1 cellular context compared by ENCODE assay signal in genomic region chr9:81628897-81629296, GRCh38.
TF ChIP-seq lines count a peak whose summit lies in the region.

No MANE protein-coding gene starts in this region.

TF ChIP-seq in HepG2, 621 proteins besides CTCF, POLR2A, EP300 and RAD21 (continued from another document and continues in another):
- no peak for TF ChIP-seq IKZF5 (CRISPR knock-in tag; IDR thresholded peaks at IDR 0.05)
- no peak for TF ChIP-seq ZNF850 (CRISPR knock-in tag; conservative IDR thresholded peaks at IDR 0.05)
- TF ChIP-seq POGZ (CRISPR knock-in tag; IDR thresholded peaks at IDR 0.05) = no peak
- no peak for TF ChIP-seq ESRRA (CRISPR knock-in tag; IDR thresholded peaks at IDR 0.05; ENCODE audit: low read depth)
- peak; percentile 53; the same call in 1 of the 2 replicates for TF ChIP-seq ZNF609 (CRISPR knock-in tag; IDR thresholded peaks at IDR 0.05; ENCODE audit: borderline replicate concordance)
- no peak for TF ChIP-seq RBAK (CRISPR knock-in tag; IDR thresholded peaks at IDR 0.05)
- no peak for TF ChIP-seq ZNF138 (CRISPR knock-in tag; IDR thresholded peaks at IDR 0.05; ENCODE audit: low read depth)
- no peak for TF ChIP-seq KAT8 (CRISPR knock-in tag; IDR thresholded peaks at IDR 0.05)
- no peak for TF ChIP-seq ZBTB14 (CRISPR knock-in tag; IDR thresholded peaks at IDR 0.05)
- no peak for TF ChIP-seq ZFX (CRISPR knock-in tag; IDR thresholded peaks at IDR 0.05; ENCODE audit: low read depth)
- TF ChIP-seq IRF2 (CRISPR knock-in tag; IDR thresholded peaks at IDR 0.05) = no peak
- TF ChIP-seq MTA1 (CRISPR knock-in tag; IDR thresholded peaks at IDR 0.05; ENCODE audit: borderline replicate concordance) = no peak
- TF ChIP-seq ZNF615 (CRISPR knock-in tag; IDR thresholded peaks at IDR 0.05; ENCODE audit: borderline replicate concordance) = no peak
- TF ChIP-seq KLF6 (CRISPR knock-in tag; IDR thresholded peaks at IDR 0.05) = no peak
- no peak for TF ChIP-seq ARHGAP35 (CRISPR knock-in tag; IDR thresholded peaks at IDR 0.05; ENCODE audit: borderline replicate concordance)
- no peak for TF ChIP-seq ZBTB34 (CRISPR knock-in tag; IDR thresholded peaks at IDR 0.05)
- peak; percentile 78 for TF ChIP-seq FOSL2 (CRISPR knock-in tag; IDR thresholded peaks at IDR 0.05)
- TF ChIP-seq ARID3A (IDR thresholded peaks at IDR 0.05; ENCODE audit: low read depth, low read length) = peak; percentile 65; the same call in 1 of the 2 replicates
- no peak for TF ChIP-seq ATAD3A (CRISPR knock-in tag; IDR thresholded peaks at IDR 0.05)
- TF ChIP-seq ATRX (CRISPR knock-in tag; IDR thresholded peaks at IDR 0.05; ENCODE audit: borderline replicate concordance) = no peak
- TF ChIP-seq ZC3H4 (CRISPR knock-in tag; IDR thresholded peaks at IDR 0.05; ENCODE audit: borderline replicate concordance) = no peak
- TF ChIP-seq ATF3 (CRISPR knock-in tag; IDR thresholded peaks at IDR 0.05) = peak; percentile 63; the same call in 1 of the 2 replicates
- TF ChIP-seq ETS1 (CRISPR knock-in tag; IDR thresholded peaks at IDR 0.05) = no peak
- TF ChIP-seq SP4 (CRISPR knock-in tag; IDR thresholded peaks at IDR 0.05) = no peak
- TF ChIP-seq ZNF124 (CRISPR knock-in tag; IDR thresholded peaks at IDR 0.05) = no peak
- no peak for TF ChIP-seq ZNF451 (CRISPR knock-in tag; IDR thresholded peaks at IDR 0.05)
- no peak for TF ChIP-seq TCF12 (IDR thresholded peaks at IDR 0.05)
- TF ChIP-seq TCF12 (CRISPR knock-in tag; IDR thresholded peaks at IDR 0.05) = no peak
- no peak for TF ChIP-seq NR1H2 (CRISPR knock-in tag; IDR thresholded peaks at IDR 0.05; ENCODE audit: borderline replicate concordance, low read depth)
- TF ChIP-seq CCAR2 (optimal IDR thresholded peaks at IDR 0.05; ENCODE audit: low read depth, low read length) = no peak
- no peak for TF ChIP-seq ZNF782 (CRISPR knock-in tag; IDR thresholded peaks at IDR 0.05; ENCODE audit: borderline replicate concordance)
- TF ChIP-seq MTF2 (CRISPR knock-in tag; IDR thresholded peaks at IDR 0.05; ENCODE audit: borderline replicate concordance) = no peak
- no peak for TF ChIP-seq TRIM24 (CRISPR knock-in tag; IDR thresholded peaks at IDR 0.05)
- no peak for TF ChIP-seq THRA (CRISPR knock-in tag; IDR thresholded peaks at IDR 0.05; ENCODE audit: borderline replicate concordance)
- no peak for TF ChIP-seq ZBTB2 (CRISPR knock-in tag; IDR thresholded peaks at IDR 0.05; ENCODE audit: low read depth)
- no peak for TF ChIP-seq ZNF484 (CRISPR knock-in tag; IDR thresholded peaks at IDR 0.05; ENCODE audit: borderline replicate concordance, low read depth)
- no peak for TF ChIP-seq FOXK1 (CRISPR knock-in tag; IDR thresholded peaks at IDR 0.05; ENCODE audit: borderline replicate concordance, low read depth)
- no peak for TF ChIP-seq FOXK2 (IDR thresholded peaks at IDR 0.05)
- TF ChIP-seq TEAD3 (CRISPR knock-in tag; optimal IDR thresholded peaks at IDR 0.05; ENCODE audit: borderline replicate concordance) = peak; percentile 44
- TF ChIP-seq GABPA (IDR thresholded peaks at IDR 0.05; ENCODE audit: low read depth, low read length) = no peak
- no peak for TF ChIP-seq GABPA (CRISPR knock-in tag; IDR thresholded peaks at IDR 0.05; ENCODE audit: low read depth)
- TF ChIP-seq ZHX1 (CRISPR knock-in tag; IDR thresholded peaks at IDR 0.05; ENCODE audit: low read depth) = no peak
- peak; percentile 46; the same call in 1 of the 2 replicates for TF ChIP-seq FOSL1 (CRISPR knock-in tag; IDR thresholded peaks at IDR 0.05; ENCODE audit: borderline replicate concordance)
- no peak for TF ChIP-seq ERF (CRISPR knock-in tag; IDR thresholded peaks at IDR 0.05)
- TF ChIP-seq ZNF260 (CRISPR knock-in tag; IDR thresholded peaks at IDR 0.05; ENCODE audit: borderline replicate concordance, low read depth) = no peak
- peak; percentile 70; the same call in 1 of the 2 replicates for TF ChIP-seq ZBTB26 (CRISPR knock-in tag; IDR thresholded peaks at IDR 0.05; ENCODE audit: borderline replicate concordance)
- no peak for TF ChIP-seq IRX3 (CRISPR knock-in tag; IDR thresholded peaks at IDR 0.05; ENCODE audit: borderline replicate concordance, low read depth)
